ENCODE assay signal across 14 cellular contexts in genomic region chr6:72246926-72247325, GRCh38.
DNase-seq lines count a peak whose midpoint lies in the region; ATAC-seq and TF ChIP-seq lines count a peak whose summit lies in the region.
"Had no signal": no experiment of that assay in that cellular context is flagged by ENCODE, and none has a peak within 500 bp of the region (broad histone marks: within the 10 kb centered on the region; RNA-seq: fewer than 3 reads in every experiment).

No MANE protein-coding gene starts in this region.

- whole genome bisulfite sequencing in hepatocyte (ENCODE audit: low lambda C conversion rate, missing lambda C conversion rate), result 91% methylated on average over 4 of the region's 4 CpGs

- no peak overlapping the region for H3K27ac ChIP-seq in hepatocyte
- H3K27ac ChIP-seq: epithelial cell of prostate had no signal

- H3K4me3 ChIP-seq in hepatocyte, result no peak overlapping the region
- H3K4me3 ChIP-seq: mucosa of descending colon had no signal

- no peak overlapping the region for H3K4me2 ChIP-seq in hepatocyte

- H4K20me1 ChIP-seq in hepatocyte (ENCODE audit: insufficient read depth, poor library complexity, severe bottlenecking), result no peaks in the 10 kb centered on the region

- H3K9me3 ChIP-seq in hepatocyte (ENCODE audit: low read depth), result no peaks in the 10 kb centered on the region
- H3K9me3 ChIP-seq: mucosa of descending colon had no signal

- H3K4me1 ChIP-seq in hepatocyte (ENCODE audit: insufficient read depth), result no peaks in the 10 kb centered on the region

- H3K9me2 ChIP-seq in hepatocyte (replicated peaks; ENCODE audit: insufficient read depth), result no peaks in the 10 kb centered on the region

- ATAC-seq in GM21515 (IDR thresholded peaks at IDR 0.05; ENCODE audit: unreplicated experiment) (no peak), GM21381 (IDR thresholded peaks at IDR 0.05; ENCODE audit: unreplicated experiment) (no peak)
- ATAC-seq: mucosa of descending colon had no signal

- H2AFZ ChIP-seq in hepatocyte, result no peak overlapping the region

- H3K27me3 ChIP-seq in hepatocyte, result no peaks in the 10 kb centered on the region

- in situ Hi-C loops in ACHN (cut with HindIII; ENCODE audit: low pct_ligation_motif_present, low pct_unique_long_range_greater_than_20kb, low sequenced_read_pairs), result no loop called here

- H3K36me3 ChIP-seq in hepatocyte (replicated peaks; ENCODE audit: insufficient read depth, low read depth), result no peaks in the 10 kb centered on the region

- no peak for TF ChIP-seq CTCF in hepatocyte (IDR thresholded peaks at IDR 0.05; ENCODE audit: poor library complexity)

- H3K79me2 ChIP-seq in hepatocyte, result no peaks in the 10 kb centered on the region

- peak; percentile 4 for DNase-seq in ACHN
- peak; percentile 36 for DNase-seq in HCEC 1CT
- peak; percentile 15 for DNase-seq in RKO (ENCODE audit: low spot score)
- peak; percentile 5 for DNase-seq in hepatocyte (ENCODE audit: low spot score)
- no peak for DNase-seq in activated CD4-positive, CD25-positive, alpha-beta regulatory T cell (lab: John Stamatoyannopoulos, UW)
- DNase-seq in NCI-H2171 treated with DMSO at 0.1 percent for 48 hours (lab: John Stamatoyannopoulos, UW), result no peak
- DNase-seq: activated CD4-positive, alpha-beta T cell treated with anti-CD3 and anti-CD28 coated beads, Interleukin-2, amount 10 ng/mL, durations not matched to agents 24 days and 14 days; MM.1S; mucosa of descending colon; stimulated activated CD4-positive, alpha-beta T cell treated with anti-CD3 and anti-CD28 coated beads, Interleukin-4, amount 100 ng/mL, for 4 hours; stimulated activated naive CD4-positive, alpha-beta T cell treated with Interleukin-2 at 50 U/mL for 16 hours had no signal

Comparison
In these comparisons a context has a peak if more than half of its experiments do, and no peak if none do; other contexts are left out.
1. DNase-seq: peak in ACHN (single experiment), HCEC 1CT (single experiment), RKO (single experiment) and hepatocyte (single experiment); none in activated CD4-positive, CD25-positive, alpha-beta regulatory T cell (0 of 4) and NCI-H2171 treated with DMSO at 0.1 percent for 48 hours (single experiment).